In genomic region chr10:113767222-113767621, GRCh38 we compare ENCODE assay signal across 39 cellular contexts. TPM values are rescaled to one million over a fixed set of nuclear protein-coding genes. Genes with fewer than 3 reads are reported as not detected.
"Had no signal": no experiment of that assay in that cellular context is flagged by ENCODE, and none has a peak within 500 bp of the region (broad histone marks: within the 10 kb centered on the region; RNA-seq: fewer than 3 reads in every experiment).

No MANE protein-coding gene starts in this region.

- ATAC-seq: activated naive CD8-positive, alpha-beta T cell treated with anti-CD3 and anti-CD28 coated beads, Interleukin-2, amount 50 U/mL, for 24 hours; activated T-cell treated with anti-CD3 and anti-CD28 coated beads, Interleukin-2, amount 50 U/mL, for 4 hours; Right ventricle myocardium inferior had no signal

- H3K27ac ChIP-seq: brain microvascular endothelial cell, cardiac muscle cell, PC-9, RWPE1 had no signal

- DNase-seq: activated B cell treated with CpG ODN at 0.5 μM for 24 hours; activated CD4-positive, alpha-beta memory T cell treated with anti-CD3 and anti-CD28 coated beads for 36 hours; activated CD4-positive, alpha-beta T cell treated with anti-CD3 and anti-CD28 coated beads for 4 hours; activated CD4-positive, alpha-beta T cell treated with anti-CD3 and anti-CD28 coated beads, Interleukin-2, amount 50 U/mL, for 1 hour; activated CD4-positive, CD25-positive, alpha-beta regulatory T cell treated with anti-CD3 and anti-CD28 coated beads, Interleukin-2, amount 50 U/mL, for 72 hours; activated CD8-positive, alpha-beta memory T cell treated with anti-CD3 and anti-CD28 coated beads, Interleukin-2, amount 50 U/mL, for 4 hours; activated naive CD4-positive, alpha-beta T cell treated with anti-CD3 and anti-CD28 coated beads, Interleukin-2, amount 10 ng/mL, durations not matched to agents 7 days and 5 days; activated naive CD8-positive, alpha-beta T cell treated with anti-CD3 and anti-CD28 coated beads, Interleukin-2, amount 50 U/mL, for 24 hours; activated T-cell treated with anti-CD3 and anti-CD28 coated beads for 4 hours; activated T-cell treated with anti-CD3 and anti-CD28 coated beads, Interleukin-2, amount 50 U/mL, for 4 hours; anterior cingulate cortex; brain microvascular endothelial cell; Karpas-422; KBM-7; MG63; NCI-H1048; NCI-H1436 treated with DMSO at 0.1 percent for 48 hours; NCI-H1694 treated with DMSO at 0.1 percent for 48 hours; NCI-H2029 treated with DMSO at 0.1 percent for 48 hours; NCI-H2107; NCI-H2171; NCI-H510A; NCI-H748 treated with DMSO at 0.1 percent for 48 hours; NK-92 treated with Interleukin-12 subunit alpha and Interleukin-12 subunit beta, amount 100 ng/mL, for 24 hours; PC-9; SIG-M5 had no signal

- H3K4me1 Mint-ChIP-seq: activated B cell treated with CpG ODN at 0.5 μM for 24 hours; activated naive CD4-positive, alpha-beta T cell treated with anti-CD3 and anti-CD28 coated beads, Interleukin-2, amount 10 ng/mL, durations not matched to agents 7 days and 5 days; activated naive CD8-positive, alpha-beta T cell treated with anti-CD3 and anti-CD28 coated beads, Interleukin-2, amount 50 U/mL, for 24 hours; central memory CD8-positive, alpha-beta T cell; IgD-negative memory B cell had no signal

- H2AFZ ChIP-seq: PC-9 had no signal

- H3K36me3 ChIP-seq: brain microvascular endothelial cell, cardiac muscle cell, MG63 had no signal

- H3K4me2 ChIP-seq: PC-9 had no signal

- H3K36me3 Mint-ChIP-seq: activated CD4-positive, alpha-beta memory T cell treated with anti-CD3 and anti-CD28 coated beads for 36 hours; activated naive CD4-positive, alpha-beta T cell treated with anti-CD3 and anti-CD28 coated beads, Interleukin-2, amount 10 ng/mL, durations not matched to agents 7 days and 5 days; IgD-negative memory B cell had no signal

- H3K9me3 Mint-ChIP-seq: activated naive CD4-positive, alpha-beta T cell treated with anti-CD3 and anti-CD28 coated beads, Interleukin-2, amount 10 ng/mL, durations not matched to agents 7 days and 5 days; T-helper 1 cell treated with Interleukin-12 subunit alpha and Interleukin-12 subunit beta and Interleukin-4 antibody, amounts not matched to agents 30 μg/mL and 1 μg/mL, for 36 hours had no signal

- H3K4me3 Mint-ChIP-seq: activated B cell treated with CpG ODN at 0.5 μM for 24 hours; activated CD4-positive, alpha-beta memory T cell treated with anti-CD3 and anti-CD28 coated beads for 36 hours; activated naive CD4-positive, alpha-beta T cell treated with anti-CD3 and anti-CD28 coated beads, Interleukin-2, amount 10 ng/mL, durations not matched to agents 7 days and 5 days; activated naive CD8-positive, alpha-beta T cell; activated naive CD8-positive, alpha-beta T cell treated with anti-CD3 and anti-CD28 coated beads, Interleukin-2, amount 50 U/mL, for 24 hours; activated T-cell treated with anti-CD3 and anti-CD28 coated beads, Interleukin-2, amount 50 U/mL, for 4 hours; activated T-helper 1 cell treated with anti-CD3 and anti-CD28 coated beads, Interleukin-12 subunit alpha, Interleukin-12 subunit beta, Interleukin-2, Interleukin-4 antibody, amounts not matched to agents 30 ng/mL and 10 ng/mL and 1 ng/mL, durations not matched to agents 14 hours and 24 hours and 36 hours; central memory CD8-positive, alpha-beta T cell; IgD-negative memory B cell; T-helper 1 cell treated with Interleukin-12 subunit alpha and Interleukin-12 subunit beta and Interleukin-4 antibody, amounts not matched to agents 30 μg/mL and 1 μg/mL, for 36 hours; T-helper 2 cell treated with Interferon-gamma antibody and Interleukin-4, amounts not matched to agents 5 μg/mL and 100 μg/mL, for 36 hours had no signal

- FAIRE-seq: RCC 7860, TTC549 had no signal

- H3K27ac Mint-ChIP-seq: activated B cell treated with CpG ODN at 0.5 μM for 24 hours; activated CD4-positive, alpha-beta memory T cell treated with anti-CD3 and anti-CD28 coated beads for 36 hours; activated naive CD4-positive, alpha-beta T cell treated with anti-CD3 and anti-CD28 coated beads, Interleukin-2, amount 10 ng/mL, durations not matched to agents 7 days and 5 days; activated naive CD8-positive, alpha-beta T cell; activated naive CD8-positive, alpha-beta T cell treated with anti-CD3 and anti-CD28 coated beads, Interleukin-2, amount 50 U/mL, for 24 hours; activated T-helper 1 cell treated with anti-CD3 and anti-CD28 coated beads, Interleukin-12 subunit alpha, Interleukin-12 subunit beta, Interleukin-2, Interleukin-4 antibody, amounts not matched to agents 30 ng/mL and 10 ng/mL and 1 ng/mL, durations not matched to agents 14 hours and 24 hours and 36 hours; IgD-negative memory B cell; T-helper 1 cell treated with Interleukin-12 subunit alpha and Interleukin-12 subunit beta and Interleukin-4 antibody, amounts not matched to agents 30 μg/mL and 1 μg/mL, for 36 hours; T-helper 2 cell treated with Interferon-gamma antibody and Interleukin-4, amounts not matched to agents 5 μg/mL and 100 μg/mL, for 36 hours had no signal

- H3K4me3 ChIP-seq: cardiac muscle cell, MG63, PC-9 had no signal

RNA-seq across cellular contexts. Expression of gene PLEKHS1, which starts 15.7 kb away (rescaled TPM):
- total RNA-seq: activated B cell treated with CpG ODN at 0.5 μM for 24 hours; activated CD4-positive, alpha-beta memory T cell treated with anti-CD3 and anti-CD28 coated beads for 36 hours; activated T-cell treated with anti-CD3 and anti-CD28 coated beads, Interleukin-2, amount 50 U/mL, for 4 hours; cardiac muscle cell; OCI-LY7; Right ventricle myocardium inferior; SK-MEL-5 had no signal
- polyA plus RNA-seq: cardiac muscle cell, IgD-negative memory B cell had no signal
